24 cellular contexts compared by ENCODE assay signal in genomic region chr6:156794546-156794945, GRCh38. TPM values are rescaled to one million over a fixed set of nuclear protein-coding genes. Genes with fewer than 3 reads are reported as not detected.
DNase-seq lines count a peak whose midpoint lies in the region; ATAC-seq and TF ChIP-seq lines count a peak whose summit lies in the region.
"Had no signal": no experiment of that assay in that cellular context is flagged by ENCODE, and none has a peak within 500 bp of the region (broad histone marks: within the 10 kb centered on the region; RNA-seq: fewer than 3 reads in every experiment).

No MANE protein-coding gene starts in this region.

- H4K12ac ChIP-seq in trophoblast cell (ENCODE audit: low read depth, low read length) = no peak overlapping the region

- H4K91ac ChIP-seq in trophoblast cell (ENCODE audit: low read depth, low read length) = no peak overlapping the region

- H3K9ac ChIP-seq in trophoblast cell (ENCODE audit: low read length) = no peak overlapping the region

- no peak overlapping the region for H2BK5ac ChIP-seq in trophoblast cell (ENCODE audit: low read depth, low read length, poor library complexity)

- no peak for DNase-seq in CD4-positive, alpha-beta T cell
- no peak for DNase-seq in central memory CD8-positive, alpha-beta T cell (ENCODE audit: low spot score in 2 of 2)
- DNase-seq in trophoblast cell (no peak), G401 (ENCODE audit: low spot score) (no peak), 8988T (no peak)
- DNase-seq in central memory CD4-positive, alpha-beta T cell = no peak
- DNase-seq in activated CD4-positive, alpha-beta T cell treated with anti-CD3 and anti-CD28 coated beads for 4 hours = no peak
- DNase-seq: anterior cingulate cortex, COR-L47, cortex of kidney, HCEC 1CT, Kasumi-1, left ventricle myocardium inferior, NCI-H1436, NCI-H2081 treated with DMSO at 0.1 percent for 48 hours, NCI-H2227 treated with DMSO at 0.1 percent for 48 hours, NCI-H526 treated with DMSO at 0.1 percent for 48 hours, Peyer's patch, upper lobe of left lung had no signal

- H3K9me3 ChIP-seq in CD4-positive, alpha-beta T cell (ENCODE audit: control insufficient read depth, low read length) = no peaks in the 10 kb centered on the region
- peaks cover 1% of the 10 kb centered on the region for H3K9me3 ChIP-seq in trophoblast cell (ENCODE audit: insufficient read depth, low read depth, low read length)
- H3K9me3 ChIP-seq: left ventricle myocardium inferior, Peyer's patch, upper lobe of left lung had no signal

- H3K4ac ChIP-seq in trophoblast cell (ENCODE audit: low read depth, low read length) = peak overlapping the region; percentile 42

- no peak overlapping the region for H2AFZ ChIP-seq in trophoblast cell (ENCODE audit: insufficient read depth, low read length, poor library complexity)

- peak overlapping the region; percentile 12 for H3K4me3 Mint-ChIP-seq in CD4-positive, alpha-beta T cell
- H3K4me3 Mint-ChIP-seq in IgD-negative memory B cell = peak overlapping the region in 3 of 4 donors; percentile 63 to 93 (median 87)
- peak overlapping the region; percentile 12 for H3K4me3 Mint-ChIP-seq in central memory CD8-positive, alpha-beta T cell
- H3K4me3 Mint-ChIP-seq: activated naive CD4-positive, alpha-beta T cell treated with anti-CD3 and anti-CD28 coated beads, Interleukin-2, amount 50 U/mL, for 24 hours had no signal

- H3K27ac ChIP-seq in CD4-positive, alpha-beta T cell (ENCODE audit: low read depth, low read length) = no peak overlapping the region
- H3K27ac ChIP-seq in trophoblast cell (ENCODE audit: low read depth, low read length) = no peak overlapping the region
- H3K27ac ChIP-seq: left ventricle myocardium inferior, Peyer's patch, upper lobe of left lung had no signal

- no peak overlapping the region for H3K4me2 ChIP-seq in trophoblast cell (ENCODE audit: low read length)

- peaks cover 100% of the 10 kb centered on the region for H3K4me1 Mint-ChIP-seq in CD4-positive, alpha-beta T cell (ENCODE audit: low read depth)
- peaks cover 68 to 85% (median 72%) of the 10 kb centered on the region in 3 donors for H3K4me1 Mint-ChIP-seq in IgD-negative memory B cell
- peaks cover 72% of the 10 kb centered on the region for H3K4me1 Mint-ChIP-seq in central memory CD8-positive, alpha-beta T cell

- no peak for TF ChIP-seq CTCF in CD4-positive, alpha-beta T cell (IDR thresholded peaks at IDR 0.05)

- H3K23ac ChIP-seq in trophoblast cell (ENCODE audit: low read length) = no peak overlapping the region

- H3K27me3 Mint-ChIP-seq in CD4-positive, alpha-beta T cell = no peaks in the 10 kb centered on the region
- H3K27me3 Mint-ChIP-seq in IgD-negative memory B cell = peaks cover 5% of the 10 kb centered on the region
- no peaks in the 10 kb centered on the region for H3K27me3 Mint-ChIP-seq in central memory CD8-positive, alpha-beta T cell
- H3K27me3 Mint-ChIP-seq: activated naive CD4-positive, alpha-beta T cell treated with anti-CD3 and anti-CD28 coated beads, Interleukin-2, amount 50 U/mL, for 24 hours; effector memory CD8-positive, alpha-beta T cell had no signal

- in situ Hi-C loops in G401 (cut with HindIII; ENCODE audit: low sequenced_read_pairs) = no loop called here

- peak overlapping the region; percentile 72 for H3K27ac Mint-ChIP-seq in CD4-positive, alpha-beta T cell
- peak overlapping the region in 2 of 3 donors; percentile 79 to 99 for H3K27ac Mint-ChIP-seq in IgD-negative memory B cell
- H3K27ac Mint-ChIP-seq in central memory CD8-positive, alpha-beta T cell (ENCODE audit: low read depth) = peak overlapping the region; percentile 85

- no peak overlapping the region for H2AK5ac ChIP-seq in trophoblast cell (ENCODE audit: low read length)

- H3K36me3 ChIP-seq in trophoblast cell (ENCODE audit: control insufficient read depth in 1 of 2, insufficient read depth in 2 of 2, low read length in 2 of 2) = no peaks in the 10 kb centered on the region
- H3K36me3 ChIP-seq: left ventricle myocardium inferior, upper lobe of left lung had no signal

- H3K27me3 ChIP-seq in CD4-positive, alpha-beta T cell (ENCODE audit: control insufficient read depth, insufficient read depth, low read length) = no peaks in the 10 kb centered on the region
- no peaks in the 10 kb centered on the region for H3K27me3 ChIP-seq in trophoblast cell (ENCODE audit: insufficient read depth, low read length)
- H3K27me3 ChIP-seq: Peyer's patch, upper lobe of left lung had no signal

- peaks cover 19% of the 10 kb centered on the region for H3K79me2 ChIP-seq in trophoblast cell (ENCODE audit: control insufficient read depth, insufficient read depth, low read length, poor library complexity)

- no peaks in the 10 kb centered on the region for H3K79me1 ChIP-seq in trophoblast cell (ENCODE audit: low read length)

- H3K9me3 Mint-ChIP-seq in CD4-positive, alpha-beta T cell = no peaks in the 10 kb centered on the region
- no peaks in the 10 kb centered on the region for H3K9me3 Mint-ChIP-seq in IgD-negative memory B cell
- H3K9me3 Mint-ChIP-seq in central memory CD8-positive, alpha-beta T cell = no peaks in the 10 kb centered on the region
- H3K9me3 Mint-ChIP-seq: activated naive CD4-positive, alpha-beta T cell treated with anti-CD3 and anti-CD28 coated beads, Interleukin-2, amount 50 U/mL, for 24 hours; effector memory CD8-positive, alpha-beta T cell had no signal

- WGBS in trophoblast cell (ENCODE audit: extremely low coverage, insufficient coverage, insufficient read length) = no CpG with 5 or more reads among the region's 4 CpGs

- no peak overlapping the region for H2BK120ac ChIP-seq in trophoblast cell (ENCODE audit: insufficient read depth, low read length, poor library complexity)

- H3K18ac ChIP-seq in trophoblast cell (ENCODE audit: low read length) = no peak overlapping the region

- POLR2A ChIA-PET in CD4-positive, alpha-beta T cell (lab: Charles Lee) = interaction anchor here (0.9 kb wide), 1 partner anchor 14 kb away, joined by 4 read pairs; no protein-coding TSS in a partner anchor

- H4K8ac ChIP-seq in trophoblast cell (ENCODE audit: low read depth, low read length) = no peak overlapping the region

- H3K14ac ChIP-seq in trophoblast cell (ENCODE audit: low read length) = no peak overlapping the region

- no peak overlapping the region for H2BK12ac ChIP-seq in trophoblast cell (ENCODE audit: low read length)

- peaks cover 18% of the 10 kb centered on the region for H3K36me3 Mint-ChIP-seq in CD4-positive, alpha-beta T cell (ENCODE audit: low read depth)
- H3K36me3 Mint-ChIP-seq in IgD-negative memory B cell = peaks cover 2% of the 10 kb centered on the region
- H3K36me3 Mint-ChIP-seq in central memory CD8-positive, alpha-beta T cell (ENCODE audit: insufficient read depth) = peaks cover 5% of the 10 kb centered on the region

- no peak overlapping the region for H3K4me3 ChIP-seq in trophoblast cell (ENCODE audit: low read depth, low read length)
- H3K4me3 ChIP-seq: left ventricle myocardium inferior, Peyer's patch, upper lobe of left lung had no signal

- H3K4me1 ChIP-seq in trophoblast cell (ENCODE audit: control insufficient read depth in 1 of 2, insufficient read depth in 2 of 2, low read length in 2 of 2) = peaks cover 3 to 9% of the 10 kb centered on the region in 2 experiments

- ATAC-seq in CD4-positive, alpha-beta T cell (ENCODE audit: poor library complexity) = no peak
- no peak for ATAC-seq in central memory CD8-positive, alpha-beta T cell (replicated peaks; ENCODE audit: extremely low read depth, poor library complexity, severe bottlenecking)
- ATAC-seq: HepG2, sciatic nerve had no signal

- intact Hi-C loops in CD4-positive, alpha-beta T cell (cut with DNase I, micrococcal nuclease) = loop anchor here in 1 of 2 experiments (2.0 kb wide), 1 partner anchor 14 kb away; no protein-coding TSS in a partner anchor

- CTCF ChIA-PET in CD4-positive, alpha-beta T cell (lab: Charles Lee) = interaction anchor here (0.7 kb wide), 2 partner anchors 16 to 188 kb away, joined by 5 read pairs; no protein-coding TSS in a partner anchor

RNA-seq across cellular contexts. Expression of gene ARID1B, which starts 17.4 kb away (rescaled TPM):
- 100 to 1,000 TPM; 120 to 125 TPM for total RNA-seq in CD4-positive, alpha-beta T cell
- 21.9 TPM for polyA plus RNA-seq in IgD-negative memory B cell
- 38.2 and 38.3 TPM in 2 replicates for polyA plus RNA-seq in trophoblast cell (2013)
- total RNA-seq in G401 (2014; rRNA removed; shearing (Covaris generic)) = 15.0 and 24.3 TPM in 2 replicates

Comparison
In these comparisons a context has a peak if more than half of its experiments do, and no peak if none do; other contexts are left out.
1. H3K4me3 Mint-ChIP-seq: peak in every context shown above with its lines; median percentile 87 in IgD-negative memory B cell; 12 in CD4-positive, alpha-beta T cell; 12 in central memory CD8-positive, alpha-beta T cell.